1 cellular context compared by ENCODE assay signal in the genomic region with DNA sequence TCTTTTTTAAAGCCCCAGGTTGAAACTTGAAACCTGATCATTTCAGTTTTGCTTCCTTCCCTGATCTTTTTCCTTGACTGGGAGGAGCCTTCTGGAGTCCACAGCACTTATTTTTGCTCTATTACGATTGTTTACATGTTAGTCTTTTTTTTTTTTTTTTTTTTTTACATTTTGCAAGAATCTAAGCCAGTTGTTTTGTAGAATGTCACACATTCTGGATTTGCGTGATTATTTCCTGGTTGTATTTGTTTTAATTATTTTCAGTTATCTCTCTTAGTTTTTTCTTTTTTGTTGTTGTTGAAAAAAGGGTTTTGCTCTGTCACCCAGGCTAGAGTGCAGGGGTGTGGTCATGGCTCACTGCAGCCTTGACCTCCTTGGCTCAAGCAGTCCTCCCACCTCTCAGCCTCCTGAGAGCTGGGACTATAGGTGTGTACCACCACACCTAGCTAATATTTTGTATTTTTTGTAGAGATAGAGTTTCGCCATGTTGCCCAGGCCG.
TF ChIP-seq lines count a peak whose summit lies in the region.

No MANE protein-coding gene starts in this region.

TF ChIP-seq in IMR-90, 13 proteins besides CTCF, POLR2A, EP300 and RAD21:
- TF ChIP-seq USF2 (IDR thresholded peaks at IDR 0.05; ENCODE audit: low read depth, low read length): no peak
- TF ChIP-seq ELK1 (IDR thresholded peaks at IDR 0.05; ENCODE audit: borderline replicate concordance, low read depth, low read length): no peak
- no peak for TF ChIP-seq SMC3 (IDR thresholded peaks at IDR 0.05; ENCODE audit: low read depth, low read length)
- TF ChIP-seq RFX5 (IDR thresholded peaks at IDR 0.05; ENCODE audit: low read depth, low read length): no peak
- TF ChIP-seq MXI1 (IDR thresholded peaks at IDR 0.05; ENCODE audit: borderline replicate concordance, low read depth, low read length): no peak
- no peak for TF ChIP-seq FOS (IDR thresholded peaks at IDR 0.05; ENCODE audit: low read depth, low read length)
- TF ChIP-seq MAFK (IDR thresholded peaks at IDR 0.05; ENCODE audit: low read depth, low read length): no peak
